Comparison of ENCODE assay signal across 8 cellular contexts in the genomic region with DNA sequence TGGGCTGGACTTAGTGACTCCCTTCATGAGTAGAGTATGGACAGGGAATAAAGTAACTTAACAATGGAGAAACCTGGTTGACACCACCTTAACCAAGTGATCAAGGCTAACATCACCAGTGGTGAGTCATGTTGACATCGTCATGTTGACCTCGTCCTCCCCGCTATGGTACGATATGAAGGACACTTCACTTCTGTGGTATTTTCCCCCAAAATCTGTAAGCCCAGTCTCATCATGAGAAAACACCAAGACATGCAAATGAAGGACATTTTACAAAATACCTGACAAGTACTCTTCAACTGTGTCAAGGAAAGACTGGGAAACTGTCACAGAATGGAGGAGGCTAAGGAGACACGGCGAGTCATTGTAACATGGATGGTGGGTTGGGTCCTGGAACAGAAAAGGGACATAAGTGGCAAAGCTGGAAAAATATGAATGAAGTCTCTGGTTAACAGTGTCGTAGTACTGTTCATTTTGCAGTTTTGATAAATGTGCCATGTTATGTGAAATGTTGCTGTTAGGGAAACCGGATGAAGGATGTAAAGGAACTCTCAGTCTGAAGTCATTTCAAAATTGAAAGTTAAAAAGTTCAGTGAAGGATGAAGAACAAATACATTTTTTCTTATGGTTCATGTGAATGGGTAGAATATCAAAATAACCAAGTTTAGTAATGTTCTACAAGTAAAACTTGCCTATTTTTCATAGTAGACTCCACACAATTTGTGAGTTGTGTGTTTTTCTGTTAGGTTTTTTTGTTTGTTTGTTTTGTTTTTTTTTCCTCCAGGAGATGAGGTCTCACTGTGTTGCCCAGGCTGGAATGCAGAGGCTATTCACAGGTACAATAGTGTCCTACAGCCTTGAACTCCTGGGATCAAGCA.
A peak's percentile ranks its signal among the peaks of the same experiment; 100 is the strongest.
DNase-seq lines count a peak whose midpoint lies in the region; ATAC-seq, FAIRE-seq and TF ChIP-seq lines count a peak whose summit lies in the region.

No MANE protein-coding gene starts in this region.

- peaks cover 77% of the 10 kb centered on the region for H3K79me2 ChIP-seq in SK-N-SH (ENCODE audit: insufficient read depth)
- peaks cover 79% of the 10 kb centered on the region for H3K79me2 ChIP-seq in smooth muscle cell (ENCODE audit: low read depth)

- H3K9ac ChIP-seq in SK-N-SH, result no peak overlapping the region
- no peak overlapping the region for H3K9ac ChIP-seq in smooth muscle cell (ENCODE audit: low read depth)

- H4K20me1 ChIP-seq in SK-N-SH (ENCODE audit: insufficient read depth) (peaks cover 4% of the 10 kb centered on the region; the same call in 1 of the 2 replicates), smooth muscle cell (ENCODE audit: low read depth) (peaks cover 99% of the 10 kb centered on the region)

- H3K4me1 ChIP-seq in SK-N-SH (ENCODE audit: control insufficient read depth in 1 of 2, insufficient read depth in 2 of 2, low read depth in 1 of 2, low read length in 1 of 2), result peaks cover 14 to 17% of the 10 kb centered on the region in 2 experiments; a peak in 3 of 4 replicates
- H3K4me1 ChIP-seq in smooth muscle cell (ENCODE audit: low read depth), result peaks cover 24% of the 10 kb centered on the region

- H3K4me3 ChIP-seq in epithelial cell of esophagus (ENCODE audit: low read length), result no peak overlapping the region
- H3K4me3 ChIP-seq in SK-N-SH (ENCODE audit: low read depth in 2 of 2, low read length in 1 of 2), result no peak overlapping the region
- no peak overlapping the region for H3K4me3 ChIP-seq in smooth muscle cell

- no peak for TF ChIP-seq RAD21 in SK-N-SH (IDR thresholded peaks at IDR 0.05; ENCODE audit: low read length)

- no peak for TF ChIP-seq POLR2A in GM12892 (IDR thresholded peaks at IDR 0.05; ENCODE audit: low read depth, low read length)

- no peaks in the 10 kb centered on the region for H3K9me2 ChIP-seq in SK-N-SH

- no peak for DNase-seq in GM12892 (ENCODE audit: insufficient read length)
- peak; percentile 43 for DNase-seq in epithelial cell of esophagus (ENCODE audit: low read depth)
- no peak for DNase-seq in SK-N-SH
- no peak for DNase-seq in smooth muscle cell (lab: John Stamatoyannopoulos, UW; ENCODE audit: unreplicated experiment)
- no peak for DNase-seq in cerebellum (ENCODE audit: low spot score)
- no peak for DNase-seq in middle frontal gyrus (ENCODE audit: extremely low spot score, low spot score)

- H3F3A ChIP-seq in SK-N-SH (replicated peaks; ENCODE audit: insufficient read depth) (peaks cover 3% of the 10 kb centered on the region), smooth muscle cell (ENCODE audit: low read depth) (no peaks in the 10 kb centered on the region)

- CTCF ChIA-PET in SK-N-SH (lab: Yijun Ruan, JAX), result interaction anchor here (0.7 to 0.8 kb wide), 2 partner anchors 30 to 33 kb away, joined by 3 to 4 read pairs; no protein-coding TSS in a partner anchor

- H3K27ac ChIP-seq in SK-N-SH (ENCODE audit: low read depth in 2 of 2, low read length in 1 of 2), result no peak overlapping the region; a peak in 1 of 4 replicates
- no peak overlapping the region for H3K27ac ChIP-seq in smooth muscle cell (ENCODE audit: low read depth)

- H2AFZ ChIP-seq in SK-N-SH (ENCODE audit: low read depth), result no peak overlapping the region
- no peak overlapping the region for H2AFZ ChIP-seq in smooth muscle cell (ENCODE audit: low read depth)

- H3K27me3 ChIP-seq in SK-N-SH (ENCODE audit: insufficient read depth), result no peaks in the 10 kb centered on the region
- no peaks in the 10 kb centered on the region for H3K27me3 ChIP-seq in smooth muscle cell (ENCODE audit: low read depth)

- TF ChIP-seq CTCF in epithelial cell of esophagus (IDR thresholded peaks at IDR 0.05; ENCODE audit: insufficient read depth, low read depth, low read length, missing control alignments) (no peak), SK-N-SH (IDR thresholded peaks at IDR 0.05) (no peak), smooth muscle cell (IDR thresholded peaks at IDR 0.05; ENCODE audit: borderline replicate concordance, insufficient read depth, poor library complexity, severe bottlenecking) (no peak)

- POLR2A ChIA-PET in SK-N-SH (lab: Yijun Ruan, JAX), result no interaction called here

- 82% methylated on average over 8 of the region's 8 CpGs for WGBS in SK-N-SH (ENCODE audit: low lambda C conversion rate)
- WGBS in smooth muscle cell (ENCODE audit: low lambda C conversion rate), result 86% methylated on average over 8 of the region's 8 CpGs

- no peak overlapping the region for H3K4me2 ChIP-seq in SK-N-SH
- H3K4me2 ChIP-seq in smooth muscle cell, result no peak overlapping the region

- TF ChIP-seq EP300 in SK-N-SH (IDR thresholded peaks at IDR 0.05; ENCODE audit: borderline replicate concordance in 1 of 2, low read depth in 1 of 2, low read length in 1 of 2), result no peak

- FAIRE-seq in GM12892 (lab: Jason Lieb, UNC), result peak; percentile 98

- ATAC-seq in GM21447 (IDR thresholded peaks at IDR 0.05; ENCODE audit: unreplicated experiment) (peak; percentile 81), HG03558 (IDR thresholded peaks at IDR 0.05; ENCODE audit: extremely low read depth, unreplicated experiment) (peak; percentile 83)

- no peaks in the 10 kb centered on the region for H3K9me3 ChIP-seq in SK-N-SH
- H3K9me3 ChIP-seq in smooth muscle cell (replicated peaks; ENCODE audit: low read depth), result no peaks in the 10 kb centered on the region

- H3K36me3 ChIP-seq in SK-N-SH (replicated peaks in 1 of 2; ENCODE audit: control insufficient read depth in 1 of 2, insufficient read depth in 2 of 2, low read length in 1 of 2) (peaks cover 0 to 8% of the 10 kb centered on the region in 2 experiments), smooth muscle cell (ENCODE audit: low read depth) (no peaks in the 10 kb centered on the region)

TF ChIP-seq in SK-N-SH, 30 proteins besides CTCF, POLR2A, EP300 and RAD21 (continues in another document):
- no peak for TF ChIP-seq POLR2AphosphoS5 (IDR thresholded peaks at IDR 0.05; ENCODE audit: low read depth, low read length)
- TF ChIP-seq MAX (IDR thresholded peaks at IDR 0.05; ENCODE audit: low read depth), result no peak
- TF ChIP-seq, protein P1, sequence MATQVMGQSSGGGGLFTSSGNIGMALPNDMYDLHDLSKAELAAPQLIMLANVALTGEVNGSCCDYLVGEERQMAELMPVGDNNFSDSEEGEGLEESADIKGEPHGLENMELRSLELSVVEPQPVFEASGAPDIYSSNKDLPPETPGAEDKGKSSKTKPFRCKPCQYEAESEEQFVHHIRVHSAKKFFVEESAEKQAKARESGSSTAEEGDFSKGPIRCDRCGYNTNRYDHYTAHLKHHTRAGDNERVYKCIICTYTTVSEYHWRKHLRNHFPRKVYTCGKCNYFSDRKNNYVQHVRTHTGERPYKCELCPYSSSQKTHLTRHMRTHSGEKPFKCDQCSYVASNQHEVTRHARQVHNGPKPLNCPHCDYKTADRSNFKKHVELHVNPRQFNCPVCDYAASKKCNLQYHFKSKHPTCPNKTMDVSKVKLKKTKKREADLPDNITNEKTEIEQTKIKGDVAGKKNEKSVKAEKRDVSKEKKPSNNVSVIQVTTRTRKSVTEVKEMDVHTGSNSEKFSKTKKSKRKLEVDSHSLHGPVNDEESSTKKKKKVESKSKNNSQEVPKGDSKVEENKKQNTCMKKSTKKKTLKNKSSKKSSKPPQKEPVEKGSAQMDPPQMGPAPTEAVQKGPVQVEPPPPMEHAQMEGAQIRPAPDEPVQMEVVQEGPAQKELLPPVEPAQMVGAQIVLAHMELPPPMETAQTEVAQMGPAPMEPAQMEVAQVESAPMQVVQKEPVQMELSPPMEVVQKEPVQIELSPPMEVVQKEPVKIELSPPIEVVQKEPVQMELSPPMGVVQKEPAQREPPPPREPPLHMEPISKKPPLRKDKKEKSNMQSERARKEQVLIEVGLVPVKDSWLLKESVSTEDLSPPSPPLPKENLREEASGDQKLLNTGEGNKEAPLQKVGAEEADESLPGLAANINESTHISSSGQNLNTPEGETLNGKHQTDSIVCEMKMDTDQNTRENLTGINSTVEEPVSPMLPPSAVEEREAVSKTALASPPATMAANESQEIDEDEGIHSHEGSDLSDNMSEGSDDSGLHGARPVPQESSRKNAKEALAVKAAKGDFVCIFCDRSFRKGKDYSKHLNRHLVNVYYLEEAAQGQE (IDR thresholded peaks at IDR 0.05; ENCODE audit: low read depth, low read length), result no peak
- no peak for TF ChIP-seq RFX5 (IDR thresholded peaks at IDR 0.05; ENCODE audit: low read length)
- TF ChIP-seq MXI1 (IDR thresholded peaks at IDR 0.05; ENCODE audit: low read depth, low read length), result no peak
- TF ChIP-seq, protein P2, sequence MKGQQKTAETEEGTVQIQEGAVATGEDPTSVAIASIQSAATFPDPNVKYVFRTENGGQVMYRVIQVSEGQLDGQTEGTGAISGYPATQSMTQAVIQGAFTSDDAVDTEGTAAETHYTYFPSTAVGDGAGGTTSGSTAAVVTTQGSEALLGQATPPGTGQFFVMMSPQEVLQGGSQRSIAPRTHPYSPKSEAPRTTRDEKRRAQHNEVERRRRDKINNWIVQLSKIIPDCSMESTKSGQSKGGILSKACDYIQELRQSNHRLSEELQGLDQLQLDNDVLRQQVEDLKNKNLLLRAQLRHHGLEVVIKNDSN (IDR thresholded peaks at IDR 0.05; ENCODE audit: borderline replicate concordance, low read depth), result no peak
- no peak for TF ChIP-seq NFIC (IDR thresholded peaks at IDR 0.05; ENCODE audit: borderline replicate concordance)
- TF ChIP-seq NRF1 (IDR thresholded peaks at IDR 0.05; ENCODE audit: low read depth, low read length), result no peak
- TF ChIP-seq SMC3 (IDR thresholded peaks at IDR 0.05; ENCODE audit: low read depth, low read length), result no peak
- no peak for TF ChIP-seq USF2 (IDR thresholded peaks at IDR 0.05; ENCODE audit: borderline replicate concordance, low read depth, low read length)
